ENCODE assay signal across 8 cellular contexts in genomic region chr20:57388953-57389694, GRCh38. TPM values are rescaled to one million over a fixed set of nuclear protein-coding genes. Genes with fewer than 3 reads are reported as not detected.
DNase-seq lines count a peak whose midpoint lies in the region; ATAC-seq and TF ChIP-seq lines count a peak whose summit lies in the region.

No MANE protein-coding gene starts in this region.

- H3K4me2 ChIP-seq in DOHH2 (ENCODE audit: low read length): peak overlapping the region; percentile 95

- H3F3A ChIP-seq in DOHH2 (ENCODE audit: control insufficient read depth, insufficient read depth): peaks cover 37% of the 10 kb centered on the region

- WGBS in psoas muscle, 3 donors: 4 to 9% (median 6%) methylated on average over 42 to 57 of the region's 57 CpGs

- peak in 1 of 2 donors; percentile 36 for TF ChIP-seq POLR2A in Peyer's patch (IDR thresholded peaks at IDR 0.05)

- ATAC-seq in HG02759 (IDR thresholded peaks at IDR 0.05; ENCODE audit: unreplicated experiment) (peak; percentile 30), left ventricle myocardium superior (peak; percentile 80), psoas muscle (peak; percentile 58 to 70 (median 66)), GM21515 (IDR thresholded peaks at IDR 0.05; ENCODE audit: unreplicated experiment) (no peak)

- H3K36me3 ChIP-seq in DOHH2 (ENCODE audit: control insufficient read depth, low read length) (peaks cover 25% of the 10 kb centered on the region), Peyer's patch (peaks cover 0 to 8% (median 0%) of the 10 kb centered on the region in 3 donors), adipocyte (ENCODE audit: control insufficient read depth, insufficient read depth, low read length, severe bottlenecking) (peaks cover 8% of the 10 kb centered on the region), psoas muscle (ENCODE audit: insufficient read depth in 1 of 2, low read depth in 1 of 2) (peaks cover 0 to 21% of the 10 kb centered on the region in 2 donors)

- no peaks in the 10 kb centered on the region for H3K9me2 ChIP-seq in DOHH2 (replicated peaks; ENCODE audit: control insufficient read depth, low read length)

- H3K27ac ChIP-seq in DOHH2 (ENCODE audit: low read depth, low read length) (peak overlapping the region; percentile 96), Peyer's patch (peak overlapping the region; percentile 31 to 80 (median 51)), psoas muscle (peak overlapping the region; percentile 86)

- H3K4me3 ChIP-seq in DOHH2 (ENCODE audit: low read length): peak overlapping the region; percentile 76
- peak overlapping the region; percentile 33 to 96 (median 66) for H3K4me3 ChIP-seq in Peyer's patch
- H3K4me3 ChIP-seq in adipocyte (ENCODE audit: low read length): peak overlapping the region; percentile 68
- peak overlapping the region; percentile 67 for H3K4me3 ChIP-seq in psoas muscle

- peak; percentile 71 to 92 (median 90) for DNase-seq in Peyer's patch
- DNase-seq in adipocyte (ENCODE audit: low read depth): peak; percentile 6
- peak; percentile 92 for DNase-seq in left ventricle myocardium superior
- peak; percentile 82 to 88 for DNase-seq in psoas muscle
- no peak for DNase-seq in NCI-H128 (lab: John Stamatoyannopoulos, UW; ENCODE audit: unreplicated experiment)

- H3K79me2 ChIP-seq in DOHH2 (ENCODE audit: control insufficient read depth, low read length): peaks cover 27% of the 10 kb centered on the region

- H3K9me3 ChIP-seq in DOHH2 (ENCODE audit: control insufficient read depth, insufficient read depth, low read length) (no peaks in the 10 kb centered on the region), Peyer's patch (no peaks in the 10 kb centered on the region), adipocyte (ENCODE audit: control insufficient read depth, low read length) (no peaks in the 10 kb centered on the region), psoas muscle (no peaks in the 10 kb centered on the region)

- H3K9ac ChIP-seq in adipocyte (ENCODE audit: low read length): peak overlapping the region; percentile 79

- H3K27me3 ChIP-seq in DOHH2 (ENCODE audit: control insufficient read depth, low read length) (no peaks in the 10 kb centered on the region), Peyer's patch (no peaks in the 10 kb centered on the region), adipocyte (replicated peaks; ENCODE audit: control insufficient read depth, insufficient read depth, low read length) (no peaks in the 10 kb centered on the region), psoas muscle (ENCODE audit: insufficient read depth in 3 of 3, low read length in 2 of 3) (no peaks in the 10 kb centered on the region)

- H3K4me1 ChIP-seq in DOHH2 (ENCODE audit: control insufficient read depth, low read length) (peaks cover 48% of the 10 kb centered on the region), Peyer's patch (peaks cover 0 to 34% (median 26%) of the 10 kb centered on the region in 4 donors), adipocyte (ENCODE audit: control insufficient read depth, insufficient read depth, low read length) (peaks cover 30% of the 10 kb centered on the region), psoas muscle (peaks cover 27% of the 10 kb centered on the region)

- peaks cover 17% of the 10 kb centered on the region for H4K20me1 ChIP-seq in DOHH2 (ENCODE audit: control insufficient read depth, insufficient read depth, low read depth, low read length)

- intact Hi-C loops in left ventricle myocardium superior (cut with micrococcal nuclease) (loop anchor here (10.0 kb wide), 1 partner anchor 46 kb away; no protein-coding TSS in a partner anchor), psoas muscle (cut with DNase I) (loop anchor here in 1 of 2 donors (5.0 kb wide), 1 partner anchor 88 kb away; no protein-coding TSS in a partner anchor)

- TF ChIP-seq CTCF in DOHH2 (IDR thresholded peaks at IDR 0.05; ENCODE audit: low read depth, low read length, poor library complexity, severe bottlenecking): peak; percentile 64
- peak in 5 of 6 experiments; percentile 10 to 45 (median 31) for TF ChIP-seq CTCF in Peyer's patch (IDR thresholded peaks at IDR 0.05)
- TF ChIP-seq CTCF in psoas muscle (IDR thresholded peaks at IDR 0.05): peak; percentile 9

RNA-seq across cellular contexts. Expression of gene RBM38, which starts 2.1 kb away (rescaled TPM):
- total RNA-seq in Peyer's patch: 10 to 100 TPM in 3 of 4 donors, 1 to 10 TPM in 1; 9.6 to 15.5 (median 12.8) TPM
- total RNA-seq in left ventricle myocardium superior: 89.3 TPM
- 100 to 1,000 TPM in 2 of 4 donors, 10 to 100 TPM in 2; 73.2 to 202 (median 93.0) TPM for total RNA-seq in psoas muscle
- 100 to 1,000 TPM; 135 to 308 (median 144) TPM for polyA plus RNA-seq in psoas muscle

RNA-seq across cellular contexts. Expression of gene RAE1, which starts 38.1 kb away (rescaled TPM):
- total RNA-seq in Peyer's patch (10 to 100 TPM; 21.5 to 38.9 (median 33.3) TPM), left ventricle myocardium superior (15.1 TPM), psoas muscle (10 to 100 TPM in 3 of 4 donors, 1 to 10 TPM in 1; 9.1 to 17.3 (median 14.4) TPM)
- polyA plus RNA-seq in psoas muscle: 10 to 100 TPM; 13.9 to 23.6 (median 18.9) TPM

RNA-seq across cellular contexts. Expression of gene SPO11, which starts 59.5 kb away (rescaled TPM):
- total RNA-seq in Peyer's patch (not detected), left ventricle myocardium superior (not detected), psoas muscle (not detected)
- polyA plus RNA-seq in psoas muscle: not detected

Comparison
In these comparisons a context has a peak if more than half of its experiments do, and no peak if none do; other contexts are left out.
1. CTCF ChIP-seq: peak in every context shown above with its lines; median percentile 64 in DOHH2; 31 in Peyer's patch; 9 in psoas muscle.